ENCODE assay signal across 8 cellular contexts in the genomic region with DNA sequence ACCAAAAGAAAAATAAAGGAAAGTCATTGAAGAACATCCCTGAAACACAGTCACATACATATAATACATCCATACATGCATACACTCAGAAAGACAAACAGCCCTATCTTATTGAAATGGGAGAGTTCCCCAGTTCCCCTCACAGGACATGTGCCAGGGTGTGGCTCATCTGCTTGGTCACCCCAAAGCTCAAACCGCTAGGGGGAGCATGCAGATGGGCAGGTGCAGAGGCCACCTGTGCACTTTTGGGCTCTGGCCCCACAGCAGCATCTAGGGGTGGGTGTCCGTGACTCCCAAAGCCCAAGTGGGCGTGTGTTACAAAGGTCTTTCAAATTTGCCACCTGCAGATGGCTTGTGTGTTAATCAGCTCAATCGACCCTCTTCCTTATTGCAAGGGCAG.
DNase-seq lines count a peak whose midpoint lies in the region; ATAC-seq, FAIRE-seq and TF ChIP-seq lines count a peak whose summit lies in the region.

No MANE protein-coding gene starts in this region.

- POLR2A ChIA-PET in SK-N-SH (lab: Yijun Ruan, JAX), result no interaction called here

- H3K4me1 ChIP-seq in SK-N-SH (ENCODE audit: control insufficient read depth in 1 of 2, insufficient read depth in 2 of 2, low read depth in 1 of 2, low read length in 1 of 2) (no peaks in the 10 kb centered on the region; a peak in 1 of 4 replicates), MM.1S (ENCODE audit: low read length) (no peaks in the 10 kb centered on the region), kidney (ENCODE audit: control insufficient read depth in 1 of 2, insufficient read depth in 1 of 2, low read depth in 1 of 2, low read length in 2 of 2) (no peaks in the 10 kb centered on the region)

- no peak overlapping the region for H3K4me2 ChIP-seq in SK-N-SH
- H3K4me2 ChIP-seq in MM.1S (ENCODE audit: low read depth, low read length), result no peak overlapping the region

- no peak overlapping the region for H3K27ac ChIP-seq in SK-N-SH (ENCODE audit: low read depth in 2 of 2, low read length in 1 of 2)
- H3K27ac ChIP-seq in MM.1S (ENCODE audit: low read length), result no peak overlapping the region
- H3K27ac ChIP-seq in kidney (ENCODE audit: low read depth in 2 of 2, low read length in 2 of 2), result no peak overlapping the region

- H2AFZ ChIP-seq in SK-N-SH (ENCODE audit: low read depth), result no peak overlapping the region
- H2AFZ ChIP-seq in MM.1S (ENCODE audit: low read length), result no peak overlapping the region

- WGBS in SK-N-SH (ENCODE audit: low lambda C conversion rate), result 6% methylated on average over 3 of the region's 4 CpGs

- intact Hi-C loops in kidney (cut with DNase I), result no loop called here

- CTCF ChIA-PET in SK-N-SH (lab: Yijun Ruan, JAX), result no interaction called here

- H3K27me3 ChIP-seq in SK-N-SH (ENCODE audit: insufficient read depth), result no peaks in the 10 kb centered on the region; the same call in 1 of the 2 replicates
- H3K27me3 ChIP-seq in MM.1S (replicated peaks; ENCODE audit: insufficient read depth, low read length), result no peaks in the 10 kb centered on the region

- H3K36me3 ChIP-seq in SK-N-SH (replicated peaks in 1 of 2; ENCODE audit: control insufficient read depth in 1 of 2, insufficient read depth in 2 of 2, low read length in 1 of 2), result no peaks in the 10 kb centered on the region
- H3K36me3 ChIP-seq in MM.1S (replicated peaks; ENCODE audit: insufficient read depth, low read length), result no peaks in the 10 kb centered on the region
- no peaks in the 10 kb centered on the region for H3K36me3 ChIP-seq in kidney (ENCODE audit: control insufficient read depth in 1 of 2, insufficient read depth in 2 of 2, low read length in 2 of 2)

- FAIRE-seq in kidney (lab: Jason Lieb, UNC), result no peak

- no peak for TF ChIP-seq EP300 in SK-N-SH (IDR thresholded peaks at IDR 0.05; ENCODE audit: borderline replicate concordance in 1 of 2, low read depth in 1 of 2, low read length in 1 of 2)

- no peak for TF ChIP-seq RAD21 in SK-N-SH (IDR thresholded peaks at IDR 0.05; ENCODE audit: low read length)

- no peak for ATAC-seq in SK-N-SH treated with all-trans-retinoic acid at 6 μM for 48 hours

- H3K9me2 ChIP-seq in SK-N-SH, result no peaks in the 10 kb centered on the region
- no peaks in the 10 kb centered on the region for H3K9me2 ChIP-seq in MM.1S (replicated peaks; ENCODE audit: insufficient read depth, low read length)

- H4K20me1 ChIP-seq in SK-N-SH (ENCODE audit: insufficient read depth) (no peaks in the 10 kb centered on the region), MM.1S (ENCODE audit: insufficient read depth, low read length) (no peaks in the 10 kb centered on the region)

- H3K9me3 ChIP-seq in SK-N-SH (no peaks in the 10 kb centered on the region), MM.1S (replicated peaks; ENCODE audit: insufficient read depth, low read length) (no peaks in the 10 kb centered on the region), kidney (ENCODE audit: control insufficient read depth in 1 of 2, low read length in 2 of 2) (no peaks in the 10 kb centered on the region)

- H3F3A ChIP-seq in SK-N-SH (replicated peaks; ENCODE audit: insufficient read depth) (no peaks in the 10 kb centered on the region), MM.1S (ENCODE audit: insufficient read depth, low read length) (no peaks in the 10 kb centered on the region)

- in situ Hi-C loops in G401 (cut with HindIII; ENCODE audit: low sequenced_read_pairs), result no loop called here

- no peak overlapping the region for H3K9ac ChIP-seq in SK-N-SH
- H3K9ac ChIP-seq in MM.1S (ENCODE audit: low read length), result no peak overlapping the region
- H3K9ac ChIP-seq in kidney (ENCODE audit: low read length in 2 of 2), result no peak overlapping the region

- no peak for DNase-seq in SK-N-SH
- DNase-seq in MM.1S, result peak; percentile 49
- DNase-seq in ecto neural progenitor cell (ENCODE audit: low spot score), result peak; percentile 53
- peak in 2 of 3 donors; percentile 11 to 24 for DNase-seq in stimulated activated CD4-positive, alpha-beta T cell treated with anti-CD3 and anti-CD28 coated beads, TNF-alpha, amount 100 ng/mL, for 48 hours (ENCODE audit: low read depth in 3 of 3)
- DNase-seq in G401 (ENCODE audit: low spot score), result no peak
- DNase-seq in hippocampal formation (lab: John Stamatoyannopoulos, UW), result no peak
- no peak for DNase-seq in kidney

- peak; percentile 30; the same call in 1 of the 2 replicates for TF ChIP-seq CTCF in SK-N-SH (IDR thresholded peaks at IDR 0.05)
- peak; percentile 55 for TF ChIP-seq CTCF in MM.1S (IDR thresholded peaks at IDR 0.05; ENCODE audit: low read length)
- no peak for TF ChIP-seq CTCF in kidney (IDR thresholded peaks at IDR 0.05; ENCODE audit: borderline replicate concordance, extremely low read depth, insufficient read depth)

- H3K79me2 ChIP-seq in SK-N-SH (ENCODE audit: insufficient read depth) (no peaks in the 10 kb centered on the region), MM.1S (ENCODE audit: low read length) (no peaks in the 10 kb centered on the region)

- H3K4me3 ChIP-seq in SK-N-SH (ENCODE audit: low read depth in 2 of 2, low read length in 1 of 2) (no peak overlapping the region), MM.1S (ENCODE audit: low read length) (no peak overlapping the region), kidney (ENCODE audit: low read length in 2 of 2) (no peak overlapping the region)

TF ChIP-seq in SK-N-SH, 30 proteins besides CTCF, POLR2A, EP300 and RAD21 (continues in another document):
- TF ChIP-seq RFX5 (IDR thresholded peaks at IDR 0.05; ENCODE audit: low read length) (no peak), GATA2 (CRISPR knock-in tag; IDR thresholded peaks at IDR 0.05) (no peak), MXI1 (IDR thresholded peaks at IDR 0.05; ENCODE audit: low read depth, low read length) (no peak), USF2 (IDR thresholded peaks at IDR 0.05; ENCODE audit: borderline replicate concordance, low read depth, low read length) (no peak), RCOR1 (IDR thresholded peaks at IDR 0.05; ENCODE audit: low read length) (no peak), TCF12 (IDR thresholded peaks at IDR 0.05) (no peak), MEF2A (IDR thresholded peaks at IDR 0.05; ENCODE audit: borderline replicate concordance, low read depth) (no peak)
- TF ChIP-seq, protein P1, sequence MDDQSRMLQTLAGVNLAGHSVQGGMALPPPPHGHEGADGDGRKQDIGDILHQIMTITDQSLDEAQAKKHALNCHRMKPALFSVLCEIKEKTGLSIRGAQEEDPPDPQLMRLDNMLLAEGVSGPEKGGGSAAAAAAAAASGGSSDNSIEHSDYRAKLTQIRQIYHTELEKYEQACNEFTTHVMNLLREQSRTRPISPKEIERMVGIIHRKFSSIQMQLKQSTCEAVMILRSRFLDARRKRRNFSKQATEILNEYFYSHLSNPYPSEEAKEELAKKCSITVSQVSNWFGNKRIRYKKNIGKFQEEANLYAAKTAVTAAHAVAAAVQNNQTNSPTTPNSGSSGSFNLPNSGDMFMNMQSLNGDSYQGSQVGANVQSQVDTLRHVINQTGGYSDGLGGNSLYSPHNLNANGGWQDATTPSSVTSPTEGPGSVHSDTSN (IDR thresholded peaks at IDR 0.05), result no peak

TF ChIP-seq in SK-N-SH treated with all-trans-retinoic acid at 6 μM for 48 hours, 23 proteins besides CTCF, POLR2A, EP300 and RAD21 (continues in another document):
- TF ChIP-seq ZNF8 (CRISPR knock-in tag; IDR thresholded peaks at IDR 0.05), result no peak
- no peak for TF ChIP-seq BACH2 (CRISPR knock-in tag; IDR thresholded peaks at IDR 0.05; ENCODE audit: borderline replicate concordance)
- TF ChIP-seq ZNF565 (CRISPR knock-in tag; conservative IDR thresholded peaks at IDR 0.05; ENCODE audit: low read depth), result no peak
- TF ChIP-seq, protein P2, sequence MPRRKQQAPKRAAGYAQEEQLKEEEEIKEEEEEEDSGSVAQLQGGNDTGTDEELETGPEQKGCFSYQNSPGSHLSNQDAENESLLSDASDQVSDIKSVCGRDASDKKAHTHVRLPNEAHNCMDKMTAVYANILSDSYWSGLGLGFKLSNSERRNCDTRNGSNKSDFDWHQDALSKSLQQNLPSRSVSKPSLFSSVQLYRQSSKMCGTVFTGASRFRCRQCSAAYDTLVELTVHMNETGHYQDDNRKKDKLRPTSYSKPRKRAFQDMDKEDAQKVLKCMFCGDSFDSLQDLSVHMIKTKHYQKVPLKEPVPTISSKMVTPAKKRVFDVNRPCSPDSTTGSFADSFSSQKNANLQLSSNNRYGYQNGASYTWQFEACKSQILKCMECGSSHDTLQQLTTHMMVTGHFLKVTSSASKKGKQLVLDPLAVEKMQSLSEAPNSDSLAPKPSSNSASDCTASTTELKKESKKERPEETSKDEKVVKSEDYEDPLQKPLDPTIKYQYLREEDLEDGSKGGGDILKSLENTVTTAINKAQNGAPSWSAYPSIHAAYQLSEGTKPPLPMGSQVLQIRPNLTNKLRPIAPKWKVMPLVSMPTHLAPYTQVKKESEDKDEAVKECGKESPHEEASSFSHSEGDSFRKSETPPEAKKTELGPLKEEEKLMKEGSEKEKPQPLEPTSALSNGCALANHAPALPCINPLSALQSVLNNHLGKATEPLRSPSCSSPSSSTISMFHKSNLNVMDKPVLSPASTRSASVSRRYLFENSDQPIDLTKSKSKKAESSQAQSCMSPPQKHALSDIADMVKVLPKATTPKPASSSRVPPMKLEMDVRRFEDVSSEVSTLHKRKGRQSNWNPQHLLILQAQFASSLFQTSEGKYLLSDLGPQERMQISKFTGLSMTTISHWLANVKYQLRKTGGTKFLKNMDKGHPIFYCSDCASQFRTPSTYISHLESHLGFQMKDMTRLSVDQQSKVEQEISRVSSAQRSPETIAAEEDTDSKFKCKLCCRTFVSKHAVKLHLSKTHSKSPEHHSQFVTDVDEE (CRISPR knock-in tag; IDR thresholded peaks at IDR 0.05), result no peak
- TF ChIP-seq, protein P3, sequence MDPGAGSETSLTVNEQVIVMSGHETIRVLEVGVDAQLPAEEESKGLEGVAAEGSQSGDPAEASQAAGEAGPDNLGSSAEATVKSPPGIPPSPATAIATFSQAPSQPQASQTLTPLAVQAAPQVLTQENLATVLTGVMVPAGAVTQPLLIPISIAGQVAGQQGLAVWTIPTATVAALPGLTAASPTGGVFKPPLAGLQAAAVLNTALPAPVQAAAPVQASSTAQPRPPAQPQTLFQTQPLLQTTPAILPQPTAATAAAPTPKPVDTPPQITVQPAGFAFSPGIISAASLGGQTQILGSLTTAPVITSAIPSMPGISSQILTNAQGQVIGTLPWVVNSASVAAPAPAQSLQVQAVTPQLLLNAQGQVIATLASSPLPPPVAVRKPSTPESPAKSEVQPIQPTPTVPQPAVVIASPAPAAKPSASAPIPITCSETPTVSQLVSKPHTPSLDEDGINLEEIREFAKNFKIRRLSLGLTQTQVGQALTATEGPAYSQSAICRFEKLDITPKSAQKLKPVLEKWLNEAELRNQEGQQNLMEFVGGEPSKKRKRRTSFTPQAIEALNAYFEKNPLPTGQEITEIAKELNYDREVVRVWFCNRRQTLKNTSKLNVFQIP (CRISPR knock-in tag; IDR thresholded peaks at IDR 0.05; ENCODE audit: borderline replicate concordance, low read depth), result no peak
- no peak for TF ChIP-seq ISL1 (CRISPR knock-in tag; IDR thresholded peaks at IDR 0.05)

Comparison
In these comparisons a context has a peak if more than half of its experiments do, and no peak if none do; other contexts are left out.
1. DNase-seq: peak in MM.1S (single experiment), ecto neural progenitor cell (single experiment) and stimulated activated CD4-positive, alpha-beta T cell treated with anti-CD3 and anti-CD28 coated beads, TNF-alpha, amount 100 ng/mL, for 48 hours (2 of 3); none in SK-N-SH (single experiment), G401 (single experiment), hippocampal formation (0 of 2) and kidney (single experiment).